Comparison of ENCODE assay signal across 14 cellular contexts in genomic region chr14:99231181-99231849, GRCh38. TPM values are rescaled to one million over a fixed set of nuclear protein-coding genes. Genes with fewer than 3 reads are reported as not detected.
DNase-seq lines count a peak whose midpoint lies in the region; ATAC-seq and TF ChIP-seq lines count a peak whose summit lies in the region.
"Had no signal": no experiment of that assay in that cellular context is flagged by ENCODE, and none has a peak within 500 bp of the region (broad histone marks: within the 10 kb centered on the region; RNA-seq: fewer than 3 reads in every experiment).

No MANE protein-coding gene starts in this region.

- TF ChIP-seq CTCF in breast epithelium (IDR thresholded peaks at IDR 0.05), result no peak
- TF ChIP-seq CTCF in mammary epithelial cell (conservative IDR thresholded peaks at IDR 0.05 in 1 of 2, IDR thresholded peaks at IDR 0.05 in 1 of 2; ENCODE audit: extremely low read depth in 1 of 2, insufficient read depth in 1 of 2, low read depth in 1 of 2, low read length in 2 of 2), result no peak
- TF ChIP-seq CTCF in thyroid gland (IDR thresholded peaks at IDR 0.05), result no peak

- H2AFZ ChIP-seq in mammary epithelial cell (ENCODE audit: low read depth, low read length), result no peak overlapping the region

- no peaks in the 10 kb centered on the region for H3K27me3 Mint-ChIP-seq in activated T-helper 17 cell treated with anti-CD3 and anti-CD28 coated beads, Interleukin-2, amount 50 U/mL, for 72 hours

- H4K20me1 ChIP-seq in mammary epithelial cell (ENCODE audit: insufficient read depth, low read length), result no peaks in the 10 kb centered on the region

- H3K4me1 Mint-ChIP-seq in activated T-helper 17 cell treated with anti-CD3 and anti-CD28 coated beads, Interleukin-2, amount 50 U/mL, for 72 hours, result peaks cover 75% of the 10 kb centered on the region

- no peaks in the 10 kb centered on the region for H3K36me3 ChIP-seq in breast epithelium
- no peaks in the 10 kb centered on the region for H3K36me3 ChIP-seq in mammary epithelial cell (ENCODE audit: insufficient read depth, low read length)
- no peaks in the 10 kb centered on the region for H3K36me3 ChIP-seq in thyroid gland
- H3K36me3 ChIP-seq in MG63, result no peaks in the 10 kb centered on the region
- H3K36me3 ChIP-seq: pancreas had no signal

- in situ Hi-C loops in mammary epithelial cell (cut with MboI; ENCODE audit: low sequenced_read_pairs in 2 of 2) (no loop called here), ACHN (cut with HindIII; ENCODE audit: low pct_ligation_motif_present, low pct_unique_long_range_greater_than_20kb, low sequenced_read_pairs) (no loop called here)

- intact Hi-C loops in breast epithelium (cut with DNase I; ENCODE audit: low total_unique reads), result no loop called here
- intact Hi-C loops in mammary epithelial cell (cut with micrococcal nuclease), result no loop called here
- intact Hi-C loops in thyroid gland (cut with DNase I), result loop anchor here (10.0 kb wide), 1 partner anchor 327 kb away; no protein-coding TSS in a partner anchor

- H3K27ac Mint-ChIP-seq in activated T-helper 17 cell treated with anti-CD3 and anti-CD28 coated beads, Interleukin-2, amount 50 U/mL, for 72 hours, result peak overlapping the region; percentile 98

- peaks cover 93% of the 10 kb centered on the region for H3K36me3 Mint-ChIP-seq in activated T-helper 17 cell treated with anti-CD3 and anti-CD28 coated beads, Interleukin-2, amount 50 U/mL, for 72 hours (ENCODE audit: low read depth)

- H3K27me3 ChIP-seq in breast epithelium (peaks cover 0 to 2% of the 10 kb centered on the region in 2 donors), mammary epithelial cell (ENCODE audit: insufficient read depth, low read length) (no peaks in the 10 kb centered on the region), thyroid gland (no peaks in the 10 kb centered on the region), MG63 (no peaks in the 10 kb centered on the region)
- H3K27me3 ChIP-seq: pancreas had no signal

- H3K4me3 Mint-ChIP-seq in activated T-helper 17 cell treated with anti-CD3 and anti-CD28 coated beads, Interleukin-2, amount 50 U/mL, for 72 hours, result peak overlapping the region; percentile 96

- dilution Hi-C loops in mammary epithelial cell (cut with HindIII; ENCODE audit: low sequenced_read_pairs), result no loop called here

- CTCF ChIA-PET in mammary epithelial cell (lab: Charles Lee; ENCODE audit: low non-redundant PET), result interaction anchor here (0.6 to 0.9 kb wide), 2 partner anchors 35 to 40 kb away, joined by 5 to 20 read pairs; partner anchors contain the start of gene BCL11B

- TF ChIP-seq POLR2A in breast epithelium (IDR thresholded peaks at IDR 0.05) (no peak), thyroid gland (IDR thresholded peaks at IDR 0.05) (no peak)

- H3K4me1 ChIP-seq in breast epithelium (no peaks in the 10 kb centered on the region), mammary epithelial cell (ENCODE audit: insufficient read depth, low read length) (peaks cover 4% of the 10 kb centered on the region), thyroid gland (peaks cover 13 to 27% of the 10 kb centered on the region in 2 donors)

- H3K4me3 ChIP-seq in breast epithelium (peak overlapping the region in 2 of 3 donors; percentile 46 to 61), mammary epithelial cell (replicated peaks in 1 of 3; ENCODE audit: insufficient read depth in 1 of 3, low read depth in 2 of 3, low read length in 3 of 3) (no peak overlapping the region), thyroid gland (replicated peaks in 1 of 3) (peak overlapping the region in 1 of 3 donors; percentile 36), MG63 (no peak overlapping the region)
- H3K4me3 ChIP-seq: pancreas had no signal

- DNase-seq in breast epithelium (ENCODE audit: low spot score in 2 of 2), result no peak
- no peak for DNase-seq in mammary epithelial cell
- DNase-seq in left kidney (ENCODE audit: low read depth, low spot score), result peak; percentile 87
- DNase-seq in thyroid gland, result peak; percentile 72 to 80
- DNase-seq in ACHN, result no peak
- DNase-seq in NCI-H69 (lab: John Stamatoyannopoulos, UW), result no peak
- no peak for DNase-seq in MG63
- DNase-seq: C1 segment of cervical spinal cord, HCEC 1CT, left cardiac atrium, NCI-H446 treated with DMSO at 0.1 percent for 48 hours, SK-N-SH had no signal

- H3K9ac ChIP-seq in mammary epithelial cell (ENCODE audit: insufficient read depth, low read length), result no peak overlapping the region
- H3K9ac ChIP-seq: SK-N-SH had no signal

- H3K4me2 ChIP-seq in mammary epithelial cell (ENCODE audit: insufficient read depth, low read depth, low read length), result no peak overlapping the region
- H3K4me2 ChIP-seq: SK-N-SH had no signal

- H3K27ac ChIP-seq in breast epithelium (peak overlapping the region; percentile 56 to 84), mammary epithelial cell (ENCODE audit: insufficient read depth, low read depth, low read length) (no peak overlapping the region), thyroid gland (peak overlapping the region; percentile 38 to 73 (median 69))
- H3K27ac ChIP-seq: pancreas had no signal

- ATAC-seq in activated T-helper 17 cell treated with anti-CD3 and anti-CD28 coated beads, Interleukin-2, amount 50 U/mL, for 72 hours (replicated peaks), result no peak
- ATAC-seq: left cardiac atrium had no signal

- BruUV-seq in mammary epithelial cell (replicated peaks; lab: Mats Ljungman, UMichigan), result no TSS peak

- peaks cover 30% of the 10 kb centered on the region for H3K79me2 ChIP-seq in mammary epithelial cell (ENCODE audit: insufficient read depth, low read length)

- H3K9me3 Mint-ChIP-seq in activated T-helper 17 cell treated with anti-CD3 and anti-CD28 coated beads, Interleukin-2, amount 50 U/mL, for 72 hours, result no peaks in the 10 kb centered on the region

- no peaks in the 10 kb centered on the region for H3K9me3 ChIP-seq in breast epithelium
- peaks cover 25% of the 10 kb centered on the region for H3K9me3 ChIP-seq in mammary epithelial cell (replicated peaks; ENCODE audit: insufficient read depth, low read length)
- H3K9me3 ChIP-seq in thyroid gland, result no peaks in the 10 kb centered on the region
- H3K9me3 ChIP-seq in MG63, result no peaks in the 10 kb centered on the region
- H3K9me3 ChIP-seq: pancreas, SK-N-SH had no signal

- WGBS in mammary epithelial cell (ENCODE audit: low coverage, missing lambda C conversion rate), result no CpG with 5 or more reads among the region's 36 CpGs
- WGBS in thyroid gland, 2 donors, result 6 to 10% methylated on average over 21 to 23 of the region's 36 CpGs

RNA-seq across cellular contexts. Expression of gene BCL11B, which starts 40.7 kb away (rescaled TPM):
- total RNA-seq in breast epithelium (1 to 10 TPM in 2 of 3 donors, under 1 TPM in 1; 0.96 to 3.9 (median 2.6) TPM), mammary epithelial cell (1 to 10 TPM; 7.1 to 8.3 TPM), thyroid gland (1 to 10 TPM in 3 of 4 donors, under 1 TPM in 1; 0.81 to 4.3 (median 2.3) TPM)
- polyA plus RNA-seq in mammary epithelial cell, result 2.0 TPM
- 6.7 TPM for polyA minus RNA-seq in mammary epithelial cell
- 10 to 100 TPM; 51.4 to 52.9 TPM for total RNA-seq in activated T-helper 17 cell treated with anti-CD3 and anti-CD28 coated beads, Interleukin-2, amount 50 U/mL, for 72 hours
- total RNA-seq in MG63 (2014; rRNA removed; shearing (Covaris generic); ENCODE audit: low replicate concordance), result not detected in 2 replicates
- polyA plus RNA-seq: SK-N-SH had no signal

Comparison
In these comparisons a context has a peak if more than half of its experiments do, and no peak if none do; other contexts are left out.
1. H3K4me3 ChIP-seq: peak in breast epithelium (2 of 3); none in mammary epithelial cell (0 of 3) and MG63 (single experiment).
2. DNase-seq: peak in left kidney (single experiment) and thyroid gland (2 of 2); none in breast epithelium (0 of 2), mammary epithelial cell (single experiment), ACHN (single experiment), NCI-H69 (single experiment) and MG63 (single experiment).
3. RNA of gene BCL11B, which starts 40.7 kb away (total RNA-seq): 51.4 to 52.9 TPM in activated T-helper 17 cell treated with anti-CD3 and anti-CD28 coated beads, Interleukin-2, amount 50 U/mL, for 72 hours; 7.1 to 8.3 TPM in mammary epithelial cell, 0.81 to 4.3 TPM in thyroid gland, 0.96 to 3.9 TPM in breast epithelium and not detected in MG63; every median in the first group is over 4 times any median in the second.